ENCODE assay signal across 9 cellular contexts in the genomic region with DNA sequence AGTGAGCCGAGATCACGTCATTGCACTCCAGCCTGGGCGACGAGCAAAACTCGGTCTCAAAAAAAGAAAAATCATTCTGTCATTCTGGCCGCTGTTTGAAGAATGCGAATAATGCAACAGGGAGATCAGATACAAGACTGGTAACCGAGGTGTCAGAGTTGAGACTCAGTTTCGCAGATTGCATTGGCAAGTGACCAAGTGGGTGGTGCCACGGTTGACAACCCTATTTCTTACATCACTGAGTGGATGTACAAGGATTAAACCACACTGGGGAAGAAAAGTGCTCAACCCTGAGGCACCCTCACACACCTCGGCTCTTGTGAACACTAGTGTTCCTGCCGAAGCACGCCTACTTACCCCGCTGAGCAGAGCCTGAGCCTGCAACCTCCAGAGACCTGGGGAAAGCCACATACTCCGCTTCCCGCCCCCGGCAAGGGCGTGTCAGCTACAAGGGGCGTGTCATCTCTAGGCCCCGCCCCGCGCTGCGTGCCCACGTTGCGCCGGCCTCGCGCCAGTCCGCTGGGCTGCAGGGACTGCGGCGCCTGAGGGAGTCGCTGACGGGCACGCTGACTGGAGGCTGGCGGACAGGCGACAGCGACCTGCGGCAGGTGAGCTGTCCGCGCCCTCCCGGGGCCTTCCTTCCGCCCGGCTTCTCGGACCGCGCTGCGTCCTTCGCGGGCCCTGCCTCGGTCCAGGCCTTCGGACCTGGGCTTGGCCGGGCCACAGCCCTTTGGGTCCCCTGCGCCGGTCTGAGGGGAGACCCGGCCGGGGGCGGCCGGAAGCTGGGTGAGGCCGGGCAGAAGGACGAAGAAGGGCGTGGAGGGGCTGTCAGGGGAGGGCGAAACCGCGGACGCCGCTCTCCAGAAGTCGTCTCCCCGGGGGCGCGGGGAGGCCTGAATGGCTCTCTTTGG. TPM values are rescaled to one million over a fixed set of nuclear protein-coding genes. Genes with fewer than 3 reads are reported as not detected.
DNase-seq lines count a peak whose midpoint lies in the region; ATAC-seq, FAIRE-seq and TF ChIP-seq lines count a peak whose summit lies in the region.
"Had no signal": no experiment of that assay in that cellular context is flagged by ENCODE, and none has a peak within 500 bp of the region (broad histone marks: within the 10 kb centered on the region; RNA-seq: fewer than 3 reads in every experiment).

HMOX2 (plus strand) TSS at position 519 of the 911 bp plus-strand sequence. CDS start 29,127 bp downstream, outside the sequence.

- peak; percentile 88 for ATAC-seq in GM19025 (IDR thresholded peaks at IDR 0.05; ENCODE audit: low read depth, unreplicated experiment)
- ATAC-seq in HG03342 (IDR thresholded peaks at IDR 0.05; ENCODE audit: unreplicated experiment): peak; percentile 71

- peak within 1 kb of the TSS; percentile 69 to 83 for H3K4me3 ChIP-seq in kidney (ENCODE audit: low read length in 2 of 2)

- FAIRE-seq in kidney (lab: Jason Lieb, UNC): no peak
- FAIRE-seq: islet of Langerhans had no signal

- intact Hi-C loops in kidney (cut with DNase I): no loop called here

- H3K36me3 ChIP-seq in kidney (ENCODE audit: control insufficient read depth in 1 of 2, insufficient read depth in 2 of 2, low read length in 2 of 2): no peaks in the 10 kb centered on the region

- H3K9ac ChIP-seq in kidney (ENCODE audit: low read length in 2 of 2): peak within 1 kb of the TSS; percentile 83 to 84

- DNase-seq in AG20443 (ENCODE audit: low spot score) (peak; percentile 98), NCI-H446 treated with DMSO at 0.1 percent for 48 hours (lab: John Stamatoyannopoulos, UW) (peak; percentile 80), cerebellar nuclear complex (lab: John Stamatoyannopoulos, UW) (peak; percentile 64 to 78), kidney (peak; percentile 97)
- DNase-seq in activated CD4-positive, CD25-positive, alpha-beta regulatory T cell treated with anti-CD3 and anti-CD28 coated beads, Interleukin-2, amount 50 U/mL, for 72 hours: peak; percentile 96
- peak; percentile 89 to 93 for DNase-seq in stimulated activated CD4-positive, alpha-beta T cell treated with anti-CD3 and anti-CD28 coated beads, Interleukin-15, amount 100 ng/mL, for 48 hours (ENCODE audit: low read depth in 2 of 2)

- TF ChIP-seq CTCF in kidney (IDR thresholded peaks at IDR 0.05; ENCODE audit: borderline replicate concordance, extremely low read depth, insufficient read depth): peak; percentile 36

- H3K27ac ChIP-seq in kidney (ENCODE audit: low read depth in 2 of 2, low read length in 2 of 2): peak within 1 kb of the TSS; percentile 81 to 89

- H3K4me1 ChIP-seq in kidney (ENCODE audit: control insufficient read depth in 1 of 2, insufficient read depth in 1 of 2, low read depth in 1 of 2, low read length in 2 of 2): peaks cover 3% of the 10 kb centered on the region in 2 donors

- H3K9me3 ChIP-seq in kidney (ENCODE audit: control insufficient read depth in 1 of 2, low read length in 2 of 2): no peaks in the 10 kb centered on the region

RNA-seq across cellular contexts. Expression of gene HMOX2, which starts in this region (rescaled TPM):
- total RNA-seq in kidney: 56.4 TPM
- 116 TPM for polyA plus RNA-seq in kidney (ENCODE audit: insufficient read depth, low read depth, low replicate concordance)

Comparison
In these comparisons a context has a peak if more than half of its experiments do, and no peak if none do; other contexts are left out.
1. Peak in every context shown above with its lines: DNase-seq, ATAC-seq, H3K4me3 ChIP-seq and H3K27ac ChIP-seq.